22 cellular contexts compared by ENCODE assay signal in the genomic region with DNA sequence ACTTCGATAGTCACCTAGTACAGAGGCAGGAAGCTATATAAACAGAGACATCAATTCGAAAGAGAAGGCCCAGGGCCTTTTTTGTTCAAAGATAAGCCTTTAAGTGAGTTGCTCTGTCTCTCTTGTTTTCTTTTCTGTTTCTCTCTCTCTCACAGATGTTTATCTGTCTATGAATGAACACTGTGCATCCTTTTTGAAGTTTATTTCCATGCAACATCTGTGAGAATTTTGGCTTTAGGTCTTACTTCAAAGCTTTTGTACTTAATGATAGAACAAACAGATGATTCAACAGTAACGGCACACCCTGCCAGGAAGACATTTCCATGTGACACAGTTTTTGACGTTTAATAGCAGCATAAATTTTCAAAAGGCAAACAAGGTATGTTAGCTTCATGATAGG.
A peak's percentile ranks its signal among the peaks of the same experiment; 100 is the strongest.
DNase-seq lines count a peak whose midpoint lies in the region; ATAC-seq, FAIRE-seq and TF ChIP-seq lines count a peak whose summit lies in the region.
"Had no signal": no experiment of that assay in that cellular context is flagged by ENCODE, and none has a peak within 500 bp of the region (broad histone marks: within the 10 kb centered on the region; RNA-seq: fewer than 3 reads in every experiment).

No MANE protein-coding gene starts in this region.

- TF ChIP-seq POLR2A in H54 (IDR thresholded peaks at IDR 0.05; ENCODE audit: low read depth, low read length): no peak

- no peak overlapping the region for H3K27ac Mint-ChIP-seq in activated T-cell treated with anti-CD3 and anti-CD28 coated beads, Interleukin-2, amount 50 U/mL, for 24 hours
- H3K27ac Mint-ChIP-seq: IgD-negative memory B cell had no signal

- no peaks in the 10 kb centered on the region for H3K4me1 Mint-ChIP-seq in activated T-cell treated with anti-CD3 and anti-CD28 coated beads, Interleukin-2, amount 50 U/mL, for 24 hours (ENCODE audit: low read depth)
- H3K4me1 Mint-ChIP-seq: IgD-negative memory B cell had no signal

- ATAC-seq in esophagus mucosa: no peak
- ATAC-seq: SK-N-SH treated with all-trans-retinoic acid at 6 μM for 48 hours had no signal

- DNase-seq in DMS53 (lab: John Stamatoyannopoulos, UW) (peak; percentile 38), DMS53 treated with DMSO at 0.1 percent for 48 hours (lab: John Stamatoyannopoulos, UW; ENCODE audit: unreplicated experiment) (no peak), H54 (ENCODE audit: insufficient read length, low spot score) (no peak), NCI-H748 treated with DMSO at 0.1 percent for 48 hours (lab: John Stamatoyannopoulos, UW) (peak; percentile 87), COR-L47 (lab: John Stamatoyannopoulos, UW) (no peak)
- no peak for DNase-seq in activated T-cell treated with anti-CD3 and anti-CD28 coated beads, Interleukin-2, amount 50 U/mL, for 24 hours
- DNase-seq: Kasumi-1, MM.1S, NCI-H1048, NCI-H1436 treated with DMSO at 0.1 percent for 48 hours, NCI-H1930, NCI-H524, PC-9, RPMI8226, SIG-M5, T-helper 1 cell had no signal

- no peaks in the 10 kb centered on the region for H3K36me3 Mint-ChIP-seq in activated T-cell treated with anti-CD3 and anti-CD28 coated beads, Interleukin-2, amount 50 U/mL, for 24 hours (ENCODE audit: low read depth)
- H3K36me3 Mint-ChIP-seq: IgD-negative memory B cell had no signal

- peaks cover 8% of the 10 kb centered on the region for H3K9me3 Mint-ChIP-seq in activated T-cell treated with anti-CD3 and anti-CD28 coated beads, Interleukin-2, amount 50 U/mL, for 24 hours

- no peak overlapping the region for H3K4me3 Mint-ChIP-seq in activated T-cell treated with anti-CD3 and anti-CD28 coated beads, Interleukin-2, amount 50 U/mL, for 24 hours
- H3K4me3 Mint-ChIP-seq: IgD-negative memory B cell had no signal

- peak; percentile 57 for FAIRE-seq in H54 (lab: Jason Lieb, UNC)
- FAIRE-seq: GM12892 had no signal

- H3K27me3 Mint-ChIP-seq in activated T-cell treated with anti-CD3 and anti-CD28 coated beads, Interleukin-2, amount 50 U/mL, for 24 hours: no peaks in the 10 kb centered on the region
- H3K27me3 Mint-ChIP-seq: IgD-negative memory B cell had no signal

- no peak for TF ChIP-seq CTCF in VCaP (conservative IDR thresholded peaks at IDR 0.05)

- H3K27ac ChIP-seq in VCaP: peak overlapping the region; percentile 80
- H3K27ac ChIP-seq: C4-2B, PC-9 had no signal

Comparison
In these comparisons a context has a peak if more than half of its experiments do, and no peak if none do; other contexts are left out.
1. DNase-seq: peak in DMS53 (single experiment) and NCI-H748 treated with DMSO at 0.1 percent for 48 hours (single experiment); none in DMS53 treated with DMSO at 0.1 percent for 48 hours (single experiment), H54 (single experiment), COR-L47 (single experiment) and activated T-cell treated with anti-CD3 and anti-CD28 coated beads, Interleukin-2, amount 50 U/mL, for 24 hours (single experiment).